In genomic region chr20:23340524-23340923, GRCh38 we compare ENCODE assay signal across 3 cellular contexts.
TF ChIP-seq lines count a peak whose summit lies in the region.

No MANE protein-coding gene starts in this region.

TF ChIP-seq in A549, 52 proteins besides CTCF, POLR2A, EP300 and RAD21:
- TF ChIP-seq MAZ (IDR thresholded peaks at IDR 0.05; ENCODE audit: borderline replicate concordance, low read depth, low read length) (no peak), ZC3H11A (IDR thresholded peaks at IDR 0.05) (no peak), RARB (CRISPR knock-in tag; IDR thresholded peaks at IDR 0.05) (no peak), REST (IDR thresholded peaks at IDR 0.05) (no peak), PHF8 (IDR thresholded peaks at IDR 0.05; ENCODE audit: borderline replicate concordance, low read depth) (no peak), SREBF2 (IDR thresholded peaks at IDR 0.05) (no peak), MYC (IDR thresholded peaks at IDR 0.05; ENCODE audit: borderline replicate concordance, low read length) (no peak), NPAS2 (CRISPR knock-in tag; IDR thresholded peaks at IDR 0.05; ENCODE audit: borderline replicate concordance) (no peak), MAX (IDR thresholded peaks at IDR 0.05) (0 out of 2 replicates have a peak, but pooled peaks have one; percentile 33), FOSB (CRISPR knock-in tag; IDR thresholded peaks at IDR 0.05) (no peak), FOXS1 (CRISPR knock-in tag; IDR thresholded peaks at IDR 0.05) (no peak), SMC3 (IDR thresholded peaks at IDR 0.05) (peak; percentile 93), ZSCAN20 (CRISPR knock-in tag; IDR thresholded peaks at IDR 0.05) (0 out of 2 replicates have a peak, but pooled peaks have one; percentile 25)
- TF ChIP-seq, protein P1, sequence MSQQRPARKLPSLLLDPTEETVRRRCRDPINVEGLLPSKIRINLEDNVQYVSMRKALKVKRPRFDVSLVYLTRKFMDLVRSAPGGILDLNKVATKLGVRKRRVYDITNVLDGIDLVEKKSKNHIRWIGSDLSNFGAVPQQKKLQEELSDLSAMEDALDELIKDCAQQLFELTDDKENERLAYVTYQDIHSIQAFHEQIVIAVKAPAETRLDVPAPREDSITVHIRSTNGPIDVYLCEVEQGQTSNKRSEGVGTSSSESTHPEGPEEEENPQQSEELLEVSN (IDR thresholded peaks at IDR 0.05; ENCODE audit: borderline replicate concordance, low read depth): peak; percentile 45; the same call in 1 of the 2 replicates
- TF ChIP-seq, protein P2, sequence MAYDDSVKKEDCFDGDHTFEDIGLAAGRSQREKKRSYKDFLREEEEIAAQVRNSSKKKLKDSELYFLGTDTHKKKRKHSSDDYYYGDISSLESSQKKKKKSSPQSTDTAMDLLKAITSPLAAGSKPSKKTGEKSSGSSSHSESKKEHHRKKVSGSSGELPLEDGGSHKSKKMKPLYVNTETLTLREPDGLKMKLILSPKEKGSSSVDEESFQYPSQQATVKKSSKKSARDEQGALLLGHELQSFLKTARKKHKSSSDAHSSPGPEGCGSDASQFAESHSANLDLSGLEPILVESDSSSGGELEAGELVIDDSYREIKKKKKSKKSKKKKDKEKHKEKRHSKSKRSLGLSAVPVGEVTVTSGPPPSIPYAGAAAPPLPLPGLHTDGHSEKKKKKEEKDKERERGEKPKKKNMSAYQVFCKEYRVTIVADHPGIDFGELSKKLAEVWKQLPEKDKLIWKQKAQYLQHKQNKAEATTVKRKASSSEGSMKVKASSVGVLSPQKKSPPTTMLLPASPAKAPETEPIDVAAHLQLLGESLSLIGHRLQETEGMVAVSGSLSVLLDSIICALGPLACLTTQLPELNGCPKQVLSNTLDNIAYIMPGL (CRISPR knock-in tag; IDR thresholded peaks at IDR 0.05; ENCODE audit: borderline replicate concordance): no peak

TF ChIP-seq in SK-N-SH, 30 proteins besides CTCF, POLR2A, EP300 and RAD21:
- TF ChIP-seq ZBTB33 (IDR thresholded peaks at IDR 0.05; ENCODE audit: borderline replicate concordance, low read depth) (no peak), SMC3 (IDR thresholded peaks at IDR 0.05; ENCODE audit: low read depth, low read length) (peak; percentile 70)

TF ChIP-seq in endothelial cell of umbilical vein, 7 proteins besides CTCF, POLR2A, EP300 and RAD21:
- TF ChIP-seq FOS (IDR thresholded peaks at IDR 0.05; ENCODE audit: borderline replicate concordance, insufficient read depth, low read length) (no peak), MAX (IDR thresholded peaks at IDR 0.05; ENCODE audit: insufficient read depth, insufficient read length) (no peak), MYC (IDR thresholded peaks at IDR 0.05; ENCODE audit: low read depth, low read length) (no peak), POLR2AphosphoS5 (IDR thresholded peaks at IDR 0.05; ENCODE audit: insufficient read depth, low read depth, low read length) (no peak), EZH2 (IDR thresholded peaks at IDR 0.05; ENCODE audit: borderline replicate concordance, low read depth, low read length, severe bottlenecking) (no peak), JUN (IDR thresholded peaks at IDR 0.05; ENCODE audit: borderline replicate concordance, insufficient read depth, insufficient read length, low read depth) (no peak)
